In genomic region chr17:27845264-27846041, GRCh38 we compare ENCODE assay signal across 1 cellular context.
TF ChIP-seq lines count a peak whose summit lies in the region.

No MANE protein-coding gene starts in this region.

TF ChIP-seq in K562, 482 proteins besides CTCF, POLR2A, EP300 and RAD21:
- TF ChIP-seq JUND (IDR thresholded peaks at IDR 0.05; ENCODE audit: borderline replicate concordance, low read depth, low read length) (peak; percentile 52; the same call in 1 of the 2 replicates), JUND (tag; IDR thresholded peaks at IDR 0.05; ENCODE audit: borderline replicate concordance, low read depth, low read length) (peak; percentile 52; the same call in 1 of the 3 replicates), ZBTB9 (CRISPR knock-in tag; IDR thresholded peaks at IDR 0.05) (no peak), ZNF589 (CRISPR knock-in tag; IDR thresholded peaks at IDR 0.05; ENCODE audit: low read depth) (no peak), CCAR2 (IDR thresholded peaks at IDR 0.05; ENCODE audit: low read depth, low read length) (no peak), E2F3 (CRISPR knock-in tag; IDR thresholded peaks at IDR 0.05) (no peak), TAL1 (IDR thresholded peaks at IDR 0.05) (no peak), CTBP1 (IDR thresholded peaks at IDR 0.05; ENCODE audit: borderline replicate concordance) (peak; percentile 51; the same call in 1 of the 2 replicates), ZNF311 (CRISPR knock-in tag; IDR thresholded peaks at IDR 0.05) (no peak), FOSL1 (tag; conservative IDR thresholded peaks at IDR 0.05) (peak; percentile 28; the same call in 1 of the 2 replicates), WHSC1 (IDR thresholded peaks at IDR 0.05; ENCODE audit: low read length) (no peak), MCM5 (IDR thresholded peaks at IDR 0.05; ENCODE audit: low read depth) (no peak), ATF3 (IDR thresholded peaks at IDR 0.05) (peak; percentile 77; the same call in 1 of the 2 replicates), ATF3 (CRISPR knock-in tag; conservative IDR thresholded peaks at IDR 0.05) (no peak), ZNF212 (CRISPR knock-in tag; IDR thresholded peaks at IDR 0.05) (no peak), FOXO4 (CRISPR knock-in tag; IDR thresholded peaks at IDR 0.05) (no peak), HES1 (IDR thresholded peaks at IDR 0.05; ENCODE audit: low read depth) (no peak)
